In genomic region chr11:129960216-129961214, GRCh38 we compare ENCODE assay signal across 8 cellular contexts. TPM values are rescaled to one million over a fixed set of nuclear protein-coding genes. Genes with fewer than 3 reads are reported as not detected.
A peak's percentile ranks its signal among the peaks of the same experiment; 100 is the strongest.
DNase-seq lines count a peak whose midpoint lies in the region; ATAC-seq, FAIRE-seq and TF ChIP-seq lines count a peak whose summit lies in the region.

No MANE protein-coding gene starts in this region.

- no peak for TF ChIP-seq CTCF in MCF 10A (IDR thresholded peaks at IDR 0.05; ENCODE audit: unreplicated experiment)
- TF ChIP-seq CTCF in breast epithelium (IDR thresholded peaks at IDR 0.05), result no peak
- no peak for TF ChIP-seq CTCF in HepG2 (CRISPR knock-in tag; IDR thresholded peaks at IDR 0.05)
- TF ChIP-seq CTCF in BE2C (IDR thresholded peaks at IDR 0.05; ENCODE audit: low read depth, low read length), result no peak

- H3K4me3 ChIP-seq in breast epithelium, result no peak overlapping the region
- H3K4me3 ChIP-seq in HepG2 (replicated peaks in 1 of 3; ENCODE audit: insufficient read depth in 1 of 3, low read depth in 2 of 3, low read length in 3 of 3), result no peak overlapping the region
- no peak overlapping the region for H3K4me3 ChIP-seq in BE2C (ENCODE audit: low read depth, low read length)

- no peaks in the 10 kb centered on the region for H3K36me3 ChIP-seq in breast epithelium
- H3K36me3 ChIP-seq in HepG2 (replicated peaks in 1 of 2; ENCODE audit: control insufficient read depth in 1 of 2, insufficient read depth in 2 of 2, low read length in 2 of 2), result peaks cover 3 to 16% of the 10 kb centered on the region in 2 experiments; a peak in 4 of 5 replicates
- no peaks in the 10 kb centered on the region; the same call in 1 of the 2 replicates for H3K36me3 ChIP-seq in BE2C

- POLR2A ChIA-PET in MCF 10A (lab: Yijun Ruan, JAX), result interaction anchor here (0.7 to 1.7 kb wide), 3 partner anchors 26 to 164 kb away, joined by 3 to 4 read pairs (median 3); no protein-coding TSS in a partner anchor
- POLR2A ChIA-PET in HepG2 (lab: Yijun Ruan, JAX), result interaction anchor here (0.7 kb wide), 1 partner anchor 48 kb away, joined by 3 read pairs; no protein-coding TSS in a partner anchor

- BruUV-seq in MCF 10A (replicated peaks; lab: Mats Ljungman, UMichigan) (no TSS peak), HepG2 (replicated peaks; lab: Mats Ljungman, UMichigan) (no TSS peak)

- TF ChIP-seq POLR2A in breast epithelium (IDR thresholded peaks at IDR 0.05) (no peak), HepG2 (IDR thresholded peaks at IDR 0.05; ENCODE audit: insufficient read depth in 1 of 2, low read depth in 2 of 2, low read length in 2 of 2) (no peak)

- TF ChIP-seq EP300 in HepG2 (IDR thresholded peaks at IDR 0.05; ENCODE audit: low read depth in 2 of 2, low read length in 2 of 2), result no peak
- no peak for TF ChIP-seq EP300 in HepG2 (CRISPR knock-in tag; IDR thresholded peaks at IDR 0.05; ENCODE audit: borderline replicate concordance)

- no peaks in the 10 kb centered on the region for H3K27me3 Mint-ChIP-seq in MCF 10A (ENCODE audit: insufficient read depth, unreplicated experiment)

- peaks cover 7% of the 10 kb centered on the region for H3K4me1 Mint-ChIP-seq in MCF 10A (ENCODE audit: insufficient read depth, unreplicated experiment)

- no peaks in the 10 kb centered on the region for H3K4me1 ChIP-seq in breast epithelium
- peaks cover 19% of the 10 kb centered on the region for H3K4me1 ChIP-seq in HepG2 (ENCODE audit: insufficient read depth, low read length)
- H3K4me1 ChIP-seq in BE2C, result peaks cover 9% of the 10 kb centered on the region

- FAIRE-seq in HepG2 (lab: Jason Lieb, UNC), result no peak

- H3K9ac ChIP-seq in HepG2 (ENCODE audit: insufficient read depth, low read depth, low read length), result no peak overlapping the region

- H4K20me1 ChIP-seq in HepG2 (ENCODE audit: insufficient read depth, low read length), result no peaks in the 10 kb centered on the region

- DNase-seq in MCF 10A (ENCODE audit: unreplicated experiment), result peak; percentile 63
- DNase-seq in breast epithelium (ENCODE audit: low spot score in 2 of 2), result no peak
- DNase-seq in RPMI7951 (ENCODE audit: low read depth), result peak; percentile 87
- DNase-seq in HepG2 (ENCODE audit: low spot score), result peak; percentile 47
- no peak for DNase-seq in T-helper 9 cell
- DNase-seq in ecto neural progenitor cell (ENCODE audit: low spot score), result no peak
- DNase-seq in BE2C, result no peak

- peaks cover 2% of the 10 kb centered on the region for H3K79me2 ChIP-seq in HepG2 (ENCODE audit: insufficient read depth, low read length)

- intact Hi-C loops in MCF 10A (cut with micrococcal nuclease) (no loop called here), breast epithelium (cut with DNase I; ENCODE audit: low total_unique reads) (no loop called here), HepG2 (cut with micrococcal nuclease; ENCODE audit: unreplicated experiment) (no loop called here)

- CTCF ChIA-PET in MCF 10A (lab: Yijun Ruan, JAX) (interaction anchor here (0.6 to 2.3 kb wide), 3 partner anchors 91 to 175 kb away, joined by 4 to 10 read pairs (median 4); no protein-coding TSS in a partner anchor), HepG2 (lab: Yijun Ruan, JAX; ENCODE audit: low intra/inter-chr PET ratio, low total read pairs) (no interaction called here)

- H3K27ac Mint-ChIP-seq in MCF 10A (ENCODE audit: low read depth, unreplicated experiment), result no peak overlapping the region

- H3K9me3 Mint-ChIP-seq in MCF 10A (ENCODE audit: unreplicated experiment), result no peaks in the 10 kb centered on the region

- no peak overlapping the region for H3K4me2 ChIP-seq in HepG2 (ENCODE audit: low read depth, low read length)

- ATAC-seq in HG02870 (IDR thresholded peaks at IDR 0.05; ENCODE audit: unreplicated experiment), result peak; percentile 93
- no peak for ATAC-seq in HepG2

- peaks cover 24% of the 10 kb centered on the region for H3K36me3 Mint-ChIP-seq in MCF 10A (ENCODE audit: insufficient read depth, unreplicated experiment)

- in situ Hi-C loops in HepG2 (cut with HindIII; ENCODE audit: extremely low pct_ligation_motif_present, low pct_unique_long_range_greater_than_20kb), result no loop called here

- H3K27ac ChIP-seq in breast epithelium, result no peak overlapping the region
- peak overlapping the region; percentile 1 for H3K27ac ChIP-seq in HepG2 (ENCODE audit: extremely low read length, insufficient read depth, low read length)

- H3K4me3 Mint-ChIP-seq in MCF 10A (ENCODE audit: unreplicated experiment), result no peak overlapping the region

- 95% methylated on average over 18 of the region's 18 CpGs for WGBS in HepG2 (ENCODE audit: low lambda C conversion rate)

- H2AFZ ChIP-seq in HepG2 (ENCODE audit: low read length), result no peak overlapping the region

- no peaks in the 10 kb centered on the region for H3K9me3 ChIP-seq in breast epithelium
- H3K9me3 ChIP-seq in HepG2 (ENCODE audit: low read length), result no peaks in the 10 kb centered on the region
- no peaks in the 10 kb centered on the region for H3K9me3 ChIP-seq in BE2C

- TF ChIP-seq RAD21 in HepG2 (CRISPR knock-in tag; IDR thresholded peaks at IDR 0.05), result no peak

- no peaks in the 10 kb centered on the region for H3K27me3 ChIP-seq in breast epithelium
- H3K27me3 ChIP-seq in HepG2 (ENCODE audit: control insufficient read depth in 1 of 2, insufficient read depth in 2 of 2, low read length in 2 of 2), result no peaks in the 10 kb centered on the region
- no peaks in the 10 kb centered on the region for H3K27me3 ChIP-seq in BE2C

TF ChIP-seq in HepG2, 621 proteins besides CTCF, POLR2A, EP300 and RAD21 (continues in another document):
- TF ChIP-seq AGO2 (optimal IDR thresholded peaks at IDR 0.05; ENCODE audit: low read depth, low read length) (no peak), ZNF7 (CRISPR knock-in tag; IDR thresholded peaks at IDR 0.05) (no peak), HOMEZ (CRISPR knock-in tag; IDR thresholded peaks at IDR 0.05; ENCODE audit: low read depth) (peak; percentile 34; the same call in 1 of the 2 replicates), ZNF83 (CRISPR knock-in tag; IDR thresholded peaks at IDR 0.05; ENCODE audit: borderline replicate concordance) (no peak), RBFOX2 (IDR thresholded peaks at IDR 0.05; ENCODE audit: low read depth, low read length) (no peak), ZNF724P (CRISPR knock-in tag; IDR thresholded peaks at IDR 0.05; ENCODE audit: borderline replicate concordance) (no peak), PITX1 (CRISPR knock-in tag; IDR thresholded peaks at IDR 0.05) (no peak), BORCS8-MEF2B (CRISPR knock-in tag; IDR thresholded peaks at IDR 0.05) (no peak), SMAD3 (CRISPR knock-in tag; IDR thresholded peaks at IDR 0.05) (no peak), FOSL2 (CRISPR knock-in tag; IDR thresholded peaks at IDR 0.05) (peak; percentile 75), NR2F6 (IDR thresholded peaks at IDR 0.05) (peak; percentile 30; the same call in 1 of the 2 replicates), NR2F6 (CRISPR knock-in tag; IDR thresholded peaks at IDR 0.05) (no peak), SOX13 (IDR thresholded peaks at IDR 0.05) (no peak), SOX13 (CRISPR knock-in tag; conservative IDR thresholded peaks at IDR 0.05 in 1 of 2, IDR thresholded peaks at IDR 0.05 in 1 of 2) (no peak), PRPF4 (IDR thresholded peaks at IDR 0.05; ENCODE audit: low read depth, low read length, poor library complexity, severe bottlenecking) (no peak), MTA3 (CRISPR knock-in tag; IDR thresholded peaks at IDR 0.05) (no peak), HOXA9 (CRISPR knock-in tag; IDR thresholded peaks at IDR 0.05; ENCODE audit: borderline replicate concordance) (no peak), NR2F1 (CRISPR knock-in tag; IDR thresholded peaks at IDR 0.05) (0 out of 4 replicates have a peak, but pooled peaks of 1 of the 2 experiments have one; percentile 43)

RNA-seq across cellular contexts. Expression of gene PRDM10, which starts 42.1 kb away (rescaled TPM):
- total RNA-seq in MCF 10A (2022), result 5.1 and 5.6 TPM in 2 replicates
- total RNA-seq in breast epithelium, result 10 to 100 TPM in 2 of 3 donors, 1 to 10 TPM in 1; 4.5 to 15.2 (median 10.8) TPM
- 6.0 and 6.5 TPM in 2 replicates for total RNA-seq in RPMI7951 (2014; rRNA removed; shearing (Covaris generic))
- total RNA-seq in HepG2 (2016; rRNA removed; fragmentation: Illumina TruSeq; extraction: Trizol), result 5.8 and 7.6 TPM in 2 replicates
- 1.8 and 4.1 TPM in 2 replicates for total RNA-seq in HepG2 (2016; cell fraction: cytosol; rRNA removed; fragmentation: Illumina TruSeq; extraction: Trizol; ENCODE audit: low read depth)
- 4.7 and 5.0 TPM in 2 replicates for total RNA-seq in HepG2 (2016; cell fraction: insoluble cytoplasmic fraction; rRNA removed; fragmentation: Illumina TruSeq; extraction: Trizol)
- total RNA-seq in HepG2 (2016; cell fraction: membrane; rRNA removed; fragmentation: Illumina TruSeq; extraction: Trizol), result 2.4 and 3.3 TPM in 2 replicates
- 8.7 and 10.3 TPM in 2 replicates for total RNA-seq in HepG2 (2016; cell fraction: nucleus; rRNA removed; fragmentation: Illumina TruSeq; extraction: Trizol)
- 5.7 and 8.3 TPM in 2 replicates for polyA plus RNA-seq in HepG2 (2011; rRNA removed)
- 2.5 and 2.9 TPM in 2 replicates for polyA plus RNA-seq in HepG2 (2011; cell fraction: cytosol; rRNA removed)
- 22.9 and 26.5 TPM in 2 replicates for polyA plus RNA-seq in HepG2 (2011; cell fraction: nucleus; rRNA removed)
- 3.2 and 5.1 TPM in 2 replicates for polyA plus RNA-seq in HepG2 (2012)
- polyA plus RNA-seq in HepG2 (2016; cell fraction: cytosol; fragmentation: Illumina TruSeq; extraction: Trizol; ENCODE audit: low read depth), result 0.12 and 0.21 TPM in 2 replicates
- 4.0 and 4.5 TPM in 2 replicates for polyA plus RNA-seq in HepG2 (2016; cell fraction: insoluble cytoplasmic fraction; fragmentation: Illumina TruSeq; extraction: Trizol; ENCODE audit: low read depth)
- 0.57 and 0.73 TPM in 2 replicates for polyA plus RNA-seq in HepG2 (2016; cell fraction: membrane; fragmentation: Illumina TruSeq; extraction: Trizol; ENCODE audit: low read depth)
- 15.4 and 16.4 TPM in 2 replicates for polyA plus RNA-seq in HepG2 (2016; cell fraction: nucleus; fragmentation: Illumina TruSeq; extraction: Trizol; ENCODE audit: insufficient read depth, low read depth)
- 26.0 and 28.8 TPM in 2 replicates for polyA minus RNA-seq in HepG2 (2011; rRNA and poly(A)+ RNA removed; ENCODE audit: low replicate concordance)
- 4.9 and 5.3 TPM in 2 replicates for polyA minus RNA-seq in HepG2 (2011; cell fraction: cytosol; rRNA and poly(A)+ RNA removed)
- polyA minus RNA-seq in HepG2 (2011; cell fraction: nucleus; rRNA and poly(A)+ RNA removed), result 10.2 and 19.1 TPM in 2 replicates
- 5.4 TPM for polyA plus RNA-seq in BE2C (2012; ENCODE audit: insufficient read depth, insufficient read length, low read depth)

Comparison
In these comparisons a context has a peak if more than half of its experiments do, and no peak if none do; other contexts are left out.
1. DNase-seq: peak in MCF 10A (single experiment), RPMI7951 (single experiment) and HepG2 (single experiment); none in breast epithelium (0 of 2), T-helper 9 cell (single experiment), ecto neural progenitor cell (single experiment) and BE2C (single experiment).